Comparison of ENCODE assay signal across 8 cellular contexts in the genomic region with DNA sequence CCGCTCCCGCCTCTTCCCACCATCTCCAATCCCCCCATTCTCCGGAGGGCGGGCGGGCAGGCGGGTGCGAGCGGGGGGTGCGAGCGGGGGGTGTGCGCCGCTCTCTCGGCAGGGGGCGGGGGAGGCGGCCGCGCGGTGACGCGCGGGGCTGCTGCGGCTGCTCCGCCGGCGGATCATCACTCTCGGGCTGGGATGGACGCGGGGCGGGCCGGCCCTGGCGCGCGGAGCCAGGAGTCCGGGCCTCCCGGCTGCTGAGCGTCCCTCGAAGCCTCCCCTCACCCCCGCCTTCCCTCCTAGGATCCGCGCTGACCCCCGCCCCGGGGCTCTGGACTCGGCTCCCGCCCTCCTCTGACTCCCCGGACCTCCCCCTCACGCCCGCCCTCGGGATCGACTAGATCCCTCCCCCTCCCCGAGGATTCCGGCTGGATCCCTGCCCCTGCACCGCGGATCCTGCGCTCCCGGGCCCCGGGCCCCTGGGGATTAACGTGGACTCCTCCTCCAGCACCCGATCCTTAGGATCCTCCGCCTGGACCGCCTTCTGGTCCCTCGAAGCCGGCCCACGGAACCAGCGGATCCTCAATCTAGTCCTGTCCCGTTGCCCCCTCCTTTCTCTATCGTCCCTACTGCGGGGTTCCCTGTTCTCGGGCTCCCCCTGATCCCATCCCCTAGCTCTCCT. TPM values are rescaled to one million over a fixed set of nuclear protein-coding genes. Genes with fewer than 3 reads are reported as not detected.
DNase-seq lines count a peak whose midpoint lies in the region; ATAC-seq, FAIRE-seq and TF ChIP-seq lines count a peak whose summit lies in the region.

No MANE protein-coding gene starts in this region.

- H3K36me3 ChIP-seq in HCT116 (ENCODE audit: control insufficient read depth in 1 of 2, insufficient read depth in 2 of 2, low read length in 2 of 2) (peaks cover 0 to 2% of the 10 kb centered on the region in 2 experiments; a peak in 1 of 4 replicates), Peyer's patch (no peaks in the 10 kb centered on the region), GM12878 (ENCODE audit: control insufficient read depth in 2 of 2, insufficient read depth in 2 of 2, low read length in 1 of 2) (no peaks in the 10 kb centered on the region)

- intact Hi-C loops in Calu3 (cut with micrococcal nuclease; ENCODE audit: unreplicated experiment) (no loop called here), HCT116 (cut with micrococcal nuclease) (loop anchor here (1.0 kb wide), 1 partner anchor 30 kb away; a partner anchor contains a TSS), GM12878 (cut with micrococcal nuclease; ENCODE audit: unreplicated experiment) (loop anchor here (5.0 kb wide), 1 partner anchor 32 kb away; a partner anchor contains a TSS)

- POLR2A ChIA-PET in HCT116 (lab: Charles Lee): interaction anchor here (0.8 to 2.3 kb wide), 15 partner anchors 11 to 179 kb away, joined by 3 to 33 read pairs (median 5); a partner anchor contains a TSS
- POLR2A ChIA-PET in GM12878 (lab: Charles Lee): interaction anchor here (0.5 to 2.7 kb wide), 12 partner anchors 10 to 728 kb away, joined by 3 to 23 read pairs (median 6); a partner anchor contains a TSS

- peak; percentile 49 for TF ChIP-seq POLR2A in HCT116 (IDR thresholded peaks at IDR 0.05; ENCODE audit: borderline replicate concordance, extremely low read depth, insufficient read depth, insufficient read length)
- TF ChIP-seq POLR2A in Peyer's patch (IDR thresholded peaks at IDR 0.05): no peak
- no peak for TF ChIP-seq POLR2A in GM12878 (IDR thresholded peaks at IDR 0.05; ENCODE audit: low read depth, low read length)

- peak; percentile 41 for DNase-seq in Calu3
- DNase-seq in HCT116 (ENCODE audit: low read depth, low spot score): no peak
- peak in 2 of 3 donors; percentile 69 to 81 for DNase-seq in Peyer's patch
- DNase-seq in GM12878 (ENCODE audit: low read depth, low spot score): no peak
- peak; percentile 75 for DNase-seq in iPS-NIHi11 (ENCODE audit: low spot score)
- peak; percentile 65 for DNase-seq in stimulated activated CD4-positive, alpha-beta T cell treated with anti-CD3 and anti-CD28 coated beads, Interleukin-2, amount 100 ng/mL, for 4 hours (ENCODE audit: low read depth)
- no peak for DNase-seq in D721Med (ENCODE audit: insufficient read length, low spot score)

- H3K4me1 Mint-ChIP-seq in Calu3 (ENCODE audit: low read depth, unreplicated experiment): peaks cover 9% of the 10 kb centered on the region

- H3K9me3 Mint-ChIP-seq in Calu3 (ENCODE audit: low read depth, unreplicated experiment): no peaks in the 10 kb centered on the region

- H3K27ac Mint-ChIP-seq in Calu3 (ENCODE audit: unreplicated experiment): peak overlapping the region; percentile 50

- CTCF ChIA-PET in Calu3 (lab: Charles Lee) (interaction anchor here (0.6 to 1.4 kb wide), 8 partner anchors 11 to 294 kb away, joined by 3 to 7 read pairs (median 4); a partner anchor contains a TSS), HCT116 (lab: Charles Lee) (interaction anchor here (0.8 to 1.4 kb wide), 6 partner anchors 11 to 283 kb away, joined by 3 to 20 read pairs (median 4); a partner anchor contains a TSS), GM12878 (lab: Yijun Ruan, JAX) (interaction anchor here (0.6 to 2.1 kb wide), 5 partner anchors 30 to 109 kb away, joined by 3 to 8 read pairs (median 4); a partner anchor contains a TSS)

- peak overlapping the region; percentile 70 for H3K27ac ChIP-seq in HCT116 (ENCODE audit: low read depth, low read length)
- H3K27ac ChIP-seq in Peyer's patch: peak overlapping the region; percentile 88 to 96 (median 92)
- H3K27ac ChIP-seq in GM12878 (ENCODE audit: control insufficient read depth, insufficient read depth): no peak overlapping the region

- ATAC-seq in HCT116 (peak; percentile 35), GM12878 (peak; percentile 44), HG03045 (IDR thresholded peaks at IDR 0.05; ENCODE audit: unreplicated experiment) (no peak)

- H3K9me3 ChIP-seq in HCT116 (ENCODE audit: control insufficient read depth in 1 of 2, insufficient read depth in 1 of 2, low read depth in 1 of 2, low read length in 2 of 2): no peaks in the 10 kb centered on the region
- no peaks in the 10 kb centered on the region for H3K9me3 ChIP-seq in Peyer's patch
- H3K9me3 ChIP-seq in GM12878 (replicated peaks; ENCODE audit: control insufficient read depth, insufficient read depth, low read length): no peaks in the 10 kb centered on the region

- H3K4me3 ChIP-seq in HCT116 (replicated peaks in 1 of 2; ENCODE audit: low read depth in 1 of 2, low read length in 2 of 2) (peak overlapping the region; percentile 61 to 72), Peyer's patch (peak overlapping the region; percentile 49 to 90 (median 69)), GM12878 (peak overlapping the region; percentile 85)

- H3K4me1 ChIP-seq in HCT116 (ENCODE audit: control insufficient read depth in 1 of 2, insufficient read depth in 2 of 2, low read length in 2 of 2) (peaks cover 30 to 43% of the 10 kb centered on the region in 2 experiments), Peyer's patch (peaks cover 0 to 15% (median 5%) of the 10 kb centered on the region in 4 donors), GM12878 (ENCODE audit: control insufficient read depth, insufficient read depth, low read length) (peaks cover 3% of the 10 kb centered on the region; the same call in 1 of the 2 replicates)

- no peaks in the 10 kb centered on the region for H3K9me2 ChIP-seq in HCT116 (ENCODE audit: insufficient read depth)

- BruUV-seq in Calu3 (replicated peaks; lab: Mats Ljungman, UMichigan) (no TSS peak), HCT116 (replicated peaks; lab: Mats Ljungman, UMichigan) (no TSS peak), GM12878 (replicated peaks; lab: Mats Ljungman, UMichigan) (no TSS peak)

- H3K4me3 Mint-ChIP-seq in Calu3 (ENCODE audit: low read depth, unreplicated experiment): peak overlapping the region; percentile 76

- H4K20me1 ChIP-seq in HCT116 (ENCODE audit: insufficient read depth) (no peaks in the 10 kb centered on the region), GM12878 (ENCODE audit: control insufficient read depth, insufficient read depth) (no peaks in the 10 kb centered on the region)

- no peak for FAIRE-seq in GM12878 (lab: Jason Lieb, UNC)
- no peak for FAIRE-seq in D721Med (lab: Jason Lieb, UNC)

- H2AFZ ChIP-seq in HCT116 (ENCODE audit: low read depth, low read length, poor library complexity, severe bottlenecking): no peak overlapping the region
- H2AFZ ChIP-seq in GM12878 (ENCODE audit: control insufficient read depth, low read depth, low read length): peak overlapping the region; percentile 96

- TF ChIP-seq CTCF in Calu3 (IDR thresholded peaks at IDR 0.05; ENCODE audit: unreplicated experiment): no peak
- no peak for TF ChIP-seq CTCF in HCT116 (IDR thresholded peaks at IDR 0.05 in 2 of 3, conservative IDR thresholded peaks at IDR 0.05 in 1 of 3; ENCODE audit: borderline replicate concordance in 1 of 3, insufficient read depth in 1 of 3, low read depth in 2 of 3, low read length in 2 of 3)
- peak in 1 of 6 experiments; percentile 7 for TF ChIP-seq CTCF in Peyer's patch (IDR thresholded peaks at IDR 0.05)
- TF ChIP-seq CTCF in GM12878 (IDR thresholded peaks at IDR 0.05 in 2 of 3, conservative IDR thresholded peaks at IDR 0.05 in 1 of 3; ENCODE audit: control insufficient read depth in 2 of 3, extremely low read depth in 1 of 3, insufficient read depth in 1 of 3, low read depth in 3 of 3, low read length in 3 of 3): no peak
- no peak for TF ChIP-seq CTCF in D721Med (IDR thresholded peaks at IDR 0.05; ENCODE audit: insufficient read depth, missing control alignments)

- TF ChIP-seq RAD21 in HCT116 (IDR thresholded peaks at IDR 0.05; ENCODE audit: low read depth) (no peak), GM12878 (IDR thresholded peaks at IDR 0.05; ENCODE audit: insufficient read depth, low read depth, low read length) (no peak)

- H3K36me3 Mint-ChIP-seq in Calu3 (ENCODE audit: insufficient read depth, unreplicated experiment): peaks cover 39% of the 10 kb centered on the region

- SMC1A ChIA-PET in GM12878 (lab: Charles Lee; ENCODE audit: uncharacterized antibody, unreplicated experiment): interaction anchor here (0.8 to 2.2 kb wide), 6 partner anchors 30 to 282 kb away, joined by 3 to 8 read pairs (median 3); a partner anchor contains a TSS

- H3K27me3 Mint-ChIP-seq in Calu3 (ENCODE audit: unreplicated experiment): peaks cover 17% of the 10 kb centered on the region

- H3K4me2 ChIP-seq in HCT116 (ENCODE audit: low read length) (peak overlapping the region; percentile 81), GM12878 (ENCODE audit: control insufficient read depth, insufficient read depth) (peak overlapping the region; percentile 72)

- RAD21 ChIA-PET in HCT116 (lab: Charles Lee; ENCODE audit: low non-redundant PET in 1 of 2, low total read pairs in 2 of 2, uncharacterized antibody in 2 of 2, unreplicated experiment in 2 of 2) (interaction anchor here (0.5 to 1.2 kb wide), 3 partner anchors 10 to 123 kb away, joined by 3 read pairs; a partner anchor contains a TSS), GM12878 (lab: Charles Lee; ENCODE audit: unreplicated experiment) (interaction anchor here (0.8 to 2.2 kb wide), 6 partner anchors 9 to 283 kb away, joined by 4 to 13 read pairs (median 6); a partner anchor contains a TSS)

- WGBS in GM12878 (ENCODE audit: insufficient coverage, insufficient replicate concordance, low lambda C conversion rate, missing lambda C conversion rate): 5% methylated on average over 28 of the region's 68 CpGs

- H3K27me3 ChIP-seq in HCT116 (ENCODE audit: insufficient read depth, low read length) (no peaks in the 10 kb centered on the region), Peyer's patch (no peaks in the 10 kb centered on the region), GM12878 (replicated peaks in 1 of 2; ENCODE audit: control insufficient read depth in 2 of 2, insufficient read depth in 2 of 2, low read length in 1 of 2) (peaks cover 0 to 6% of the 10 kb centered on the region in 2 experiments; a peak in 2 of 4 replicates)

- in situ Hi-C loops in GM12878 (cut with MboI): no loop called here

- peak overlapping the region; percentile 84 for H3K9ac ChIP-seq in HCT116 (ENCODE audit: low read length)
- no peak overlapping the region; the same call in 1 of the 2 replicates for H3K9ac ChIP-seq in GM12878 (ENCODE audit: control insufficient read depth, insufficient read depth, low read length)

- H3K79me2 ChIP-seq in HCT116 (ENCODE audit: insufficient read depth, low read length) (peaks cover 8% of the 10 kb centered on the region), GM12878 (ENCODE audit: control insufficient read depth, insufficient read depth, low read length) (peaks cover 2% of the 10 kb centered on the region)

- TF ChIP-seq EP300 in GM12878 (IDR thresholded peaks at IDR 0.05; ENCODE audit: borderline replicate concordance in 1 of 2, control insufficient read depth in 1 of 2, low read depth in 2 of 2, low read length in 2 of 2): no peak

RNA-seq across cellular contexts. Expression of a gene that starts 1.0 kb away (rescaled TPM):
- 47.8 and 51.5 TPM in 2 replicates for total RNA-seq in Calu3 (2022)
- 110 TPM for total RNA-seq in HCT116 (2021; ENCODE audit: unreplicated experiment)
- polyA plus RNA-seq in HCT116 (2012): 152 and 197 TPM in 2 replicates
- 100 to 1,000 TPM in 2 of 4 donors, 10 to 100 TPM in 2; 37.1 to 334 (median 126) TPM for total RNA-seq in Peyer's patch
- 5.1 and 6.9 TPM in 2 replicates for total RNA-seq in GM12878 (2013; cell fraction: nucleolus; rRNA removed)
- total RNA-seq in GM12878 (2014; rRNA removed): 220 and 224 TPM in 2 replicates
- total RNA-seq in GM12878 (2014; rRNA removed; fragmentation: Illumina TruSeq; extraction: Trizol): 92.8 and 96.0 TPM in 2 replicates
- 94.0 and 100 TPM in 2 replicates for total RNA-seq in GM12878 (2021)
- 51.9 TPM for polyA plus RNA-seq in GM12878 (2011; ENCODE audit: low read depth)
- 33.2 and 57.3 TPM in 2 replicates for polyA plus RNA-seq in GM12878 (2011; rRNA removed)
- 120 and 186 TPM in 2 replicates for polyA plus RNA-seq in GM12878 (2011; cell fraction: cytosol; rRNA removed)
- 50.6 and 77.8 TPM in 2 replicates for polyA plus RNA-seq in GM12878 (2011; cell fraction: nucleus; rRNA removed)
- 125 and 157 TPM in 2 replicates for polyA plus RNA-seq in GM12878 (2012)
- 17.6 and 67.3 TPM in 2 replicates for polyA plus RNA-seq in GM12878 (2014; fragmentation: Illumina TruSeq; extraction: Trizol)
- 100 to 1,000 TPM; 210 to 246 TPM for polyA plus RNA-seq in GM12878 (2014; fragmentation: Nextera tagmentation; extraction: Ambion mirVana)
- 299 and 342 TPM in 2 replicates for polyA plus RNA-seq in GM12878 (2014; rRNA removed)
- polyA plus RNA-seq in GM12878 (2016; fragmentation: Nextera tagmentation; extraction: Ambion mirVana): 10 to 100 TPM; 95.5 to 96.0 TPM
- 9.7 and 35.2 TPM in 2 replicates for polyA minus RNA-seq in GM12878 (2011; rRNA and poly(A)+ RNA removed)
- polyA minus RNA-seq in GM12878 (2011; cell fraction: cytosol; rRNA and poly(A)+ RNA removed): 12.7 and 13.9 TPM in 2 replicates
- 10.0 and 18.8 TPM in 2 replicates for polyA minus RNA-seq in GM12878 (2011; cell fraction: nucleus; rRNA and poly(A)+ RNA removed)

RNA-seq across cellular contexts. Expression of a gene that starts 2.8 kb away (rescaled TPM):
- total RNA-seq in Calu3 (2022): 13.9 and 14.6 TPM in 2 replicates
- 60.5 TPM for total RNA-seq in HCT116 (2021; ENCODE audit: unreplicated experiment)
- 45.2 and 50.6 TPM in 2 replicates for polyA plus RNA-seq in HCT116 (2012)
- total RNA-seq in Peyer's patch: 1 to 10 TPM in 3 of 4 donors, under 1 TPM in 1; 0.88 to 9.9 (median 5.8) TPM
- 1.1 TPM in 2 replicates for total RNA-seq in GM12878 (2013; cell fraction: nucleolus; rRNA removed)
- total RNA-seq in GM12878 (2014; rRNA removed): 0.11 TPM in 1 of 2 replicates, not detected in the other
- 0.04 TPM in 1 of 2 replicates, not detected in the other for total RNA-seq in GM12878 (2014; rRNA removed; fragmentation: Illumina TruSeq; extraction: Trizol)
- total RNA-seq in GM12878 (2021): 0.87 and 1.2 TPM in 2 replicates
- polyA plus RNA-seq in GM12878 (2011; ENCODE audit: low read depth): 0.58 TPM
- 0.12 and 0.14 TPM in 2 replicates for polyA plus RNA-seq in GM12878 (2011; rRNA removed)
- polyA plus RNA-seq in GM12878 (2011; cell fraction: cytosol; rRNA removed): 0.13 TPM in 2 replicates
- polyA plus RNA-seq in GM12878 (2011; cell fraction: nucleus; rRNA removed): 2.8 and 3.2 TPM in 2 replicates
- 1.4 and 1.6 TPM in 2 replicates for polyA plus RNA-seq in GM12878 (2012)
- polyA plus RNA-seq in GM12878 (2014; fragmentation: Illumina TruSeq; extraction: Trizol): 0.11 and 0.32 TPM in 2 replicates
- polyA plus RNA-seq in GM12878 (2014; fragmentation: Nextera tagmentation; extraction: Ambion mirVana): under 1 TPM; 0.02 to 0.05 TPM
- 0.39 and 0.58 TPM in 2 replicates for polyA plus RNA-seq in GM12878 (2014; rRNA removed)
- polyA plus RNA-seq in GM12878 (2016; fragmentation: Nextera tagmentation; extraction: Ambion mirVana): under 1 TPM in 1 of 2 experiments, not detected in 1; 0.08 TPM
- polyA minus RNA-seq in GM12878 (2011; rRNA and poly(A)+ RNA removed): 0.07 and 0.10 TPM in 2 replicates
- polyA minus RNA-seq in GM12878 (2011; cell fraction: cytosol; rRNA and poly(A)+ RNA removed): not detected in 2 replicates
- polyA minus RNA-seq in GM12878 (2011; cell fraction: nucleus; rRNA and poly(A)+ RNA removed): 0.12 and 0.19 TPM in 2 replicates

RNA-seq across cellular contexts. Expression of a gene that starts 10.6 kb away (rescaled TPM):
- 21.9 and 26.3 TPM in 2 replicates for total RNA-seq in Calu3 (2022)
- total RNA-seq in HCT116 (2021; ENCODE audit: unreplicated experiment): 43.8 TPM
- 34.9 and 41.7 TPM in 2 replicates for polyA plus RNA-seq in HCT116 (2012)
- total RNA-seq in Peyer's patch: 10 to 100 TPM; 10.7 to 38.8 (median 21.9) TPM
- 11.3 and 15.7 TPM in 2 replicates for total RNA-seq in GM12878 (2013; cell fraction: nucleolus; rRNA removed)
- 37.3 and 42.9 TPM in 2 replicates for total RNA-seq in GM12878 (2014; rRNA removed)
- 13.0 and 14.0 TPM in 2 replicates for total RNA-seq in GM12878 (2014; rRNA removed; fragmentation: Illumina TruSeq; extraction: Trizol)
- total RNA-seq in GM12878 (2021): 44.2 and 45.6 TPM in 2 replicates
- 9.4 TPM for polyA plus RNA-seq in GM12878 (2011; ENCODE audit: low read depth)
- polyA plus RNA-seq in GM12878 (2011; rRNA removed): 3.7 and 9.9 TPM in 2 replicates
- 18.2 and 22.9 TPM in 2 replicates for polyA plus RNA-seq in GM12878 (2011; cell fraction: cytosol; rRNA removed)
- polyA plus RNA-seq in GM12878 (2011; cell fraction: nucleus; rRNA removed): 37.6 and 43.1 TPM in 2 replicates
- polyA plus RNA-seq in GM12878 (2012): 28.4 and 31.6 TPM in 2 replicates
- polyA plus RNA-seq in GM12878 (2014; fragmentation: Illumina TruSeq; extraction: Trizol): 16.9 and 43.8 TPM in 2 replicates
- polyA plus RNA-seq in GM12878 (2014; fragmentation: Nextera tagmentation; extraction: Ambion mirVana): 10 to 100 TPM; 12.7 to 12.8 TPM
- polyA plus RNA-seq in GM12878 (2014; rRNA removed): 50.1 and 54.2 TPM in 2 replicates
- 10 to 100 TPM; 46.7 to 51.4 TPM for polyA plus RNA-seq in GM12878 (2016; fragmentation: Nextera tagmentation; extraction: Ambion mirVana)
- polyA minus RNA-seq in GM12878 (2011; rRNA and poly(A)+ RNA removed): 5.8 and 10.5 TPM in 2 replicates
- 4.3 and 8.9 TPM in 2 replicates for polyA minus RNA-seq in GM12878 (2011; cell fraction: cytosol; rRNA and poly(A)+ RNA removed)
- 6.3 and 14.5 TPM in 2 replicates for polyA minus RNA-seq in GM12878 (2011; cell fraction: nucleus; rRNA and poly(A)+ RNA removed)

RNA-seq across cellular contexts. Expression of a gene that starts 15.2 kb away (rescaled TPM):
- total RNA-seq in Calu3 (2022): not detected in 2 replicates
- total RNA-seq in HCT116 (2021; ENCODE audit: unreplicated experiment): 0.32 TPM
- polyA plus RNA-seq in HCT116 (2012): 0.11 and 0.21 TPM in 2 replicates
- total RNA-seq in Peyer's patch: not detected
- total RNA-seq in GM12878 (2013; cell fraction: nucleolus; rRNA removed): not detected in 2 replicates
- not detected in 2 replicates for total RNA-seq in GM12878 (2014; rRNA removed)
- not detected in 2 replicates for total RNA-seq in GM12878 (2014; rRNA removed; fragmentation: Illumina TruSeq; extraction: Trizol)
- total RNA-seq in GM12878 (2021): not detected in 2 replicates
- not detected for polyA plus RNA-seq in GM12878 (2011; ENCODE audit: low read depth)
- not detected in 2 replicates for polyA plus RNA-seq in GM12878 (2011; rRNA removed)
- polyA plus RNA-seq in GM12878 (2011; cell fraction: cytosol; rRNA removed): not detected in 2 replicates
- not detected in 2 replicates for polyA plus RNA-seq in GM12878 (2011; cell fraction: nucleus; rRNA removed)
- not detected in 2 replicates for polyA plus RNA-seq in GM12878 (2012)
- not detected in 2 replicates for polyA plus RNA-seq in GM12878 (2014; fragmentation: Illumina TruSeq; extraction: Trizol)
- polyA plus RNA-seq in GM12878 (2014; fragmentation: Nextera tagmentation; extraction: Ambion mirVana): not detected
- not detected in 2 replicates for polyA plus RNA-seq in GM12878 (2014; rRNA removed)
- not detected for polyA plus RNA-seq in GM12878 (2016; fragmentation: Nextera tagmentation; extraction: Ambion mirVana)
- not detected in 2 replicates for polyA minus RNA-seq in GM12878 (2011; rRNA and poly(A)+ RNA removed)
- polyA minus RNA-seq in GM12878 (2011; cell fraction: cytosol; rRNA and poly(A)+ RNA removed): not detected in 2 replicates
- polyA minus RNA-seq in GM12878 (2011; cell fraction: nucleus; rRNA and poly(A)+ RNA removed): not detected in 2 replicates

RNA-seq across cellular contexts. Expression of a gene that starts 20.5 kb away (rescaled TPM):
- not detected in 2 replicates for total RNA-seq in Calu3 (2022)
- total RNA-seq in HCT116 (2021; ENCODE audit: unreplicated experiment): not detected
- polyA plus RNA-seq in HCT116 (2012): 0.07 and 0.12 TPM in 2 replicates
- not detected for total RNA-seq in Peyer's patch
- not detected in 2 replicates for total RNA-seq in GM12878 (2013; cell fraction: nucleolus; rRNA removed)
- total RNA-seq in GM12878 (2014; rRNA removed): not detected in 2 replicates
- total RNA-seq in GM12878 (2014; rRNA removed; fragmentation: Illumina TruSeq; extraction: Trizol): not detected in 2 replicates
- total RNA-seq in GM12878 (2021): not detected in 2 replicates
- not detected for polyA plus RNA-seq in GM12878 (2011; ENCODE audit: low read depth)
- not detected in 2 replicates for polyA plus RNA-seq in GM12878 (2011; rRNA removed)
- not detected in 2 replicates for polyA plus RNA-seq in GM12878 (2011; cell fraction: cytosol; rRNA removed)
- polyA plus RNA-seq in GM12878 (2011; cell fraction: nucleus; rRNA removed): not detected in 2 replicates
- polyA plus RNA-seq in GM12878 (2012): not detected in 2 replicates
- not detected in 2 replicates for polyA plus RNA-seq in GM12878 (2014; fragmentation: Illumina TruSeq; extraction: Trizol)
- polyA plus RNA-seq in GM12878 (2014; fragmentation: Nextera tagmentation; extraction: Ambion mirVana): not detected
- not detected in 2 replicates for polyA plus RNA-seq in GM12878 (2014; rRNA removed)
- not detected for polyA plus RNA-seq in GM12878 (2016; fragmentation: Nextera tagmentation; extraction: Ambion mirVana)
- polyA minus RNA-seq in GM12878 (2011; rRNA and poly(A)+ RNA removed): not detected in 2 replicates
- polyA minus RNA-seq in GM12878 (2011; cell fraction: cytosol; rRNA and poly(A)+ RNA removed): not detected in 2 replicates
- polyA minus RNA-seq in GM12878 (2011; cell fraction: nucleus; rRNA and poly(A)+ RNA removed): not detected in 2 replicates

Comparison
In these comparisons a context has a peak if more than half of its experiments do, and no peak if none do; other contexts are left out.
1. DNase-seq: peak in Calu3 (single experiment), Peyer's patch (2 of 3), iPS-NIHi11 (single experiment) and stimulated activated CD4-positive, alpha-beta T cell treated with anti-CD3 and anti-CD28 coated beads, Interleukin-2, amount 100 ng/mL, for 4 hours (single experiment); none in HCT116 (single experiment), GM12878 (single experiment) and D721Med (single experiment).
2. Peak in every context shown above with its lines, with median percentiles within 50 percentile points of each other: H3K4me3 ChIP-seq.